Comparison of ENCODE assay signal across 1 cellular context in genomic region chr6:14655201-14655988, GRCh38.
A peak's percentile ranks its signal among the peaks of the same experiment; 100 is the strongest.
TF ChIP-seq lines count a peak whose summit lies in the region.

No MANE protein-coding gene starts in this region.

TF ChIP-seq in HEK293, 187 proteins besides CTCF, POLR2A, EP300 and RAD21 (continued from another document):
- TF ChIP-seq ZNF18 (tag by site-specific recombination; IDR thresholded peaks at IDR 0.05) (no peak), TRIM28 (IDR thresholded peaks at IDR 0.05; ENCODE audit: borderline replicate concordance, low read length) (0 out of 2 replicates have a peak, but pooled peaks have one; percentile 28)
